14 cellular contexts compared by ENCODE assay signal in genomic region chr2:109554758-109555157, GRCh38.
"Had no signal": no experiment of that assay in that cellular context is flagged by ENCODE, and none has a peak within 500 bp of the region (broad histone marks: within the 10 kb centered on the region; RNA-seq: fewer than 3 reads in every experiment).

No MANE protein-coding gene starts in this region.

- DNase-seq: activated CD4-positive, alpha-beta memory T cell treated with anti-CD3 and anti-CD28 coated beads for 36 hours; activated naive CD4-positive, alpha-beta T cell; activated T-cell treated with anti-CD3 and anti-CD28 coated beads, Interleukin-2, amount 50 U/mL, for 4 hours; heart left ventricle; islet precursor cell; left lung; mesenchymal stem cell; ovary; stimulated activated CD4-positive, alpha-beta T cell treated with anti-CD3 and anti-CD28 coated beads, Interleukin-4, amount 100 ng/mL, for 24 hours; transverse colon had no signal

- FAIRE-seq: astrocyte, frontal cortex had no signal

- H3K27me3 Mint-ChIP-seq: activated CD4-positive, alpha-beta memory T cell treated with anti-CD3 and anti-CD28 coated beads for 36 hours had no signal

- H3K4me1 ChIP-seq: left lung, neural progenitor cell had no signal

- H3K9me3 ChIP-seq: heart left ventricle, left lung, ovary, transverse colon had no signal

- ATAC-seq: activated T-cell treated with anti-CD3 and anti-CD28 coated beads, Interleukin-2, amount 50 U/mL, for 4 hours; left lung had no signal

- H3K36me3 ChIP-seq: ovary had no signal

- H3K36me3 Mint-ChIP-seq: activated CD4-positive, alpha-beta memory T cell treated with anti-CD3 and anti-CD28 coated beads for 36 hours had no signal

- H3K27me3 ChIP-seq: heart left ventricle, left lung, neural progenitor cell, ovary, transverse colon had no signal

- H3K4me3 Mint-ChIP-seq: activated CD4-positive, alpha-beta memory T cell treated with anti-CD3 and anti-CD28 coated beads for 36 hours; activated T-cell treated with anti-CD3 and anti-CD28 coated beads, Interleukin-2, amount 50 U/mL, for 4 hours; neural progenitor cell had no signal

- H3K27ac ChIP-seq: heart left ventricle, left lung, neural progenitor cell, ovary, transverse colon, VCaP had no signal

- H3K4me3 ChIP-seq: heart left ventricle, left lung, neural progenitor cell, ovary, transverse colon had no signal

- H3K9ac ChIP-seq: neural progenitor cell had no signal

- H2AFZ ChIP-seq: neural progenitor cell had no signal

- H3K9me3 Mint-ChIP-seq: activated CD4-positive, alpha-beta memory T cell treated with anti-CD3 and anti-CD28 coated beads for 36 hours; activated T-cell treated with anti-CD3 and anti-CD28 coated beads, Interleukin-2, amount 50 U/mL, for 4 hours had no signal

- H3K27ac Mint-ChIP-seq: activated CD4-positive, alpha-beta memory T cell treated with anti-CD3 and anti-CD28 coated beads for 36 hours; neural progenitor cell had no signal

- H3K4me2 ChIP-seq: neural progenitor cell had no signal
